In the genomic region with DNA sequence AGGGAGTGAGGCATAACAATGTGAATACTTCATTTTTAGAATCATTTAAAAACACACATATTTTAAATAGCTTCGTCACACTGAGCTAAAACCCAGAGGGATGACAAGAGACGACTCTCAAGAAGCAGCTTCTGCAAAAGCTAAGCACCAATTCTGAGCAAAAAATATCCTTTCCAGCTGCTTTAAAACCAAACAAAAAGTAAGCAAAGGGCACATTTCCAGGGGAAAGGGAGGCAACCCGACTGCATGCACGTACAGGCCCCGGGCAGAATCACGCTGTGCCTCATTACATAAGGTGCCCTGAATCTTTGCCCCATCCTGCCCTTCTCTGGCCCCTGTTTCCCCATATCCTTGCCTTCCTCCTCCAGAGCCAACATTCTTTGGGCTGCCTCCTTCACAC, we compare ENCODE assay signal across 13 cellular contexts.
"Had no signal": no experiment of that assay in that cellular context is flagged by ENCODE, and none has a peak within 500 bp of the region (broad histone marks: within the 10 kb centered on the region; RNA-seq: fewer than 3 reads in every experiment).

No MANE protein-coding gene starts in this region.

- H3K27ac Mint-ChIP-seq: activated naive CD4-positive, alpha-beta T cell treated with anti-CD3 and anti-CD28 coated beads for 36 hours; activated T-helper 1 cell treated with anti-CD3 and anti-CD28 coated beads, Interleukin-12 subunit alpha, Interleukin-12 subunit beta, Interleukin-2, Interleukin-4 antibody, amounts not matched to agents 30 ng/mL and 10 ng/mL and 1 ng/mL, durations not matched to agents 14 hours and 24 hours and 36 hours; dendritic cell treated with granulocyte-macrophage colony-stimulating factor and Interleukin-4, amounts not matched to agents 40 ng/mL and 50 ng/mL, for 4 days; endodermal cell; T-cell had no signal

- H3K27me3 Mint-ChIP-seq: dendritic cell treated with granulocyte-macrophage colony-stimulating factor and Interleukin-4, amounts not matched to agents 40 ng/mL and 50 ng/mL, for 4 days had no signal

- H3K27ac ChIP-seq: hepatocyte, uterus, WERI-Rb-1 had no signal

- H3K9me3 Mint-ChIP-seq: activated naive CD4-positive, alpha-beta T cell treated with anti-CD3 and anti-CD28 coated beads for 36 hours; activated T-helper 1 cell treated with anti-CD3 and anti-CD28 coated beads, Interleukin-12 subunit alpha, Interleukin-12 subunit beta, Interleukin-2, Interleukin-4 antibody, amounts not matched to agents 30 ng/mL and 10 ng/mL and 1 ng/mL, durations not matched to agents 14 hours and 24 hours and 36 hours; dendritic cell treated with granulocyte-macrophage colony-stimulating factor and Interleukin-4, amounts not matched to agents 40 ng/mL and 50 ng/mL, for 4 days; T-cell had no signal

- H3K4me3 Mint-ChIP-seq: activated naive CD4-positive, alpha-beta T cell treated with anti-CD3 and anti-CD28 coated beads for 36 hours; activated T-helper 1 cell treated with anti-CD3 and anti-CD28 coated beads, Interleukin-12 subunit alpha, Interleukin-12 subunit beta, Interleukin-2, Interleukin-4 antibody, amounts not matched to agents 30 ng/mL and 10 ng/mL and 1 ng/mL, durations not matched to agents 14 hours and 24 hours and 36 hours; dendritic cell treated with granulocyte-macrophage colony-stimulating factor and Interleukin-4, amounts not matched to agents 40 ng/mL and 50 ng/mL, for 4 days; endodermal cell; T-cell had no signal

- H3K4me3 ChIP-seq: hepatocyte, skin epidermis, thyroid gland, uterus had no signal

- DNase-seq: activated CD4-positive, alpha-beta T cell treated with anti-CD3 and anti-CD28 coated beads for 4 hours; activated naive CD4-positive, alpha-beta T cell treated with anti-CD3 and anti-CD28 coated beads for 36 hours; endodermal cell; retina; stimulated activated CD4-positive, alpha-beta T cell treated with anti-CD3 and anti-CD28 coated beads, Interleukin-4, amount 100 ng/mL, for 4 hours; T-cell; thyroid gland; uterus; WERI-Rb-1 had no signal

- H3K4me1 Mint-ChIP-seq: endodermal cell, T-cell had no signal

- H3K36me3 Mint-ChIP-seq: T-cell had no signal
